Comparison of ENCODE assay signal across 1 cellular context in the genomic region with DNA sequence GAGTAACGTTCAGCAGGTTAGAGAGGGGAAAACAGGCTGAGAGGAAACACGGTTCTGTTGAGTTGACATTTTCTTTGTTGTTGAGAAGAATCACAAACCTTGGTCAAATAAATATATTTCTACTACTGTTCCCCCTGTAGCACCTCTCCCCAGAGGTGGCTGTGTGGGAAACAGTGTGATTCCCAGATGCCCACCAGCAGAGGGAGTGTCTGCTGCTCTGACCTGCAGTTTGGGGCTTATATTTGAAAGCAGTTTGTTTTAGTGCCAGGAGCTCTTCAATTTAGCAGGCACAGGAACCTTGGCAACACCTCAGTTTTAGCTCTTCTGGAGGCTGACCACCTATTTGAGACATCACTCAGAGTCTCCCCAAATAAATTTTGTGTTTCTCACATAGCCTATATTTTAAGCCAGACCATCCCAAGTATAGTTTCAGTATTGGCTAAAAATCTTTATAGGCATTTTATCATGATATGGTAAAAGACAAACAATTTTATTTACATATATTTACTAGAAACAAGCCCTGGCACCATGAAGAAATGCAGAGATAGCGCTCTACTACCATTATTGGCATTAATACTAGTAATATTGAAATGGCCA.
TF ChIP-seq lines count a peak whose summit lies in the region.

No MANE protein-coding gene starts in this region.

TF ChIP-seq in HEK293, 187 proteins besides CTCF, POLR2A, EP300 and RAD21 (continued from another document):
- TF ChIP-seq, protein P1, sequence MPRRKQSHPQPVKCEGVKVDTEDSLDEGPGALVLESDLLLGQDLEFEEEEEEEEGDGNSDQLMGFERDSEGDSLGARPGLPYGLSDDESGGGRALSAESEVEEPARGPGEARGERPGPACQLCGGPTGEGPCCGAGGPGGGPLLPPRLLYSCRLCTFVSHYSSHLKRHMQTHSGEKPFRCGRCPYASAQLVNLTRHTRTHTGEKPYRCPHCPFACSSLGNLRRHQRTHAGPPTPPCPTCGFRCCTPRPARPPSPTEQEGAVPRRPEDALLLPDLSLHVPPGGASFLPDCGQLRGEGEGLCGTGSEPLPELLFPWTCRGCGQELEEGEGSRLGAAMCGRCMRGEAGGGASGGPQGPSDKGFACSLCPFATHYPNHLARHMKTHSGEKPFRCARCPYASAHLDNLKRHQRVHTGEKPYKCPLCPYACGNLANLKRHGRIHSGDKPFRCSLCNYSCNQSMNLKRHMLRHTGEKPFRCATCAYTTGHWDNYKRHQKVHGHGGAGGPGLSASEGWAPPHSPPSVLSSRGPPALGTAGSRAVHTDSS (tag by site-specific recombination; IDR thresholded peaks at IDR 0.05) = no peak
- no peak for TF ChIP-seq EGR2 (tag by site-specific recombination; IDR thresholded peaks at IDR 0.05; ENCODE audit: low read depth)
- TF ChIP-seq, protein P2, sequence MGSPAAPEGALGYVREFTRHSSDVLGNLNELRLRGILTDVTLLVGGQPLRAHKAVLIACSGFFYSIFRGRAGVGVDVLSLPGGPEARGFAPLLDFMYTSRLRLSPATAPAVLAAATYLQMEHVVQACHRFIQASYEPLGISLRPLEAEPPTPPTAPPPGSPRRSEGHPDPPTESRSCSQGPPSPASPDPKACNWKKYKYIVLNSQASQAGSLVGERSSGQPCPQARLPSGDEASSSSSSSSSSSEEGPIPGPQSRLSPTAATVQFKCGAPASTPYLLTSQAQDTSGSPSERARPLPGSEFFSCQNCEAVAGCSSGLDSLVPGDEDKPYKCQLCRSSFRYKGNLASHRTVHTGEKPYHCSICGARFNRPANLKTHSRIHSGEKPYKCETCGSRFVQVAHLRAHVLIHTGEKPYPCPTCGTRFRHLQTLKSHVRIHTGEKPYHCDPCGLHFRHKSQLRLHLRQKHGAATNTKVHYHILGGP (tag by site-specific recombination; IDR thresholded peaks at IDR 0.05) = no peak
- TF ChIP-seq ZNF654 (tag by site-specific recombination; IDR thresholded peaks at IDR 0.05; ENCODE audit: low read depth) = no peak
- TF ChIP-seq ZNF266 (tag by site-specific recombination; IDR thresholded peaks at IDR 0.05; ENCODE audit: low read depth) = no peak
- no peak for TF ChIP-seq ZXDB (tag by site-specific recombination; IDR thresholded peaks at IDR 0.05)
- no peak for TF ChIP-seq HOXC10 (CRISPR knock-in tag; IDR thresholded peaks at IDR 0.05)
- no peak for TF ChIP-seq PATZ1 (tag by site-specific recombination; IDR thresholded peaks at IDR 0.05)
- no peak for TF ChIP-seq ZFP69B (tag by site-specific recombination; IDR thresholded peaks at IDR 0.05)
